Comparison of ENCODE assay signal across 14 cellular contexts in genomic region chr7:47759056-47759706, GRCh38.
DNase-seq lines count a peak whose midpoint lies in the region; ATAC-seq and TF ChIP-seq lines count a peak whose summit lies in the region.
"Had no signal": no experiment of that assay in that cellular context is flagged by ENCODE, and none has a peak within 500 bp of the region (broad histone marks: within the 10 kb centered on the region; RNA-seq: fewer than 3 reads in every experiment).

No MANE protein-coding gene starts in this region.

- intact Hi-C loops in ovary (cut with DNase I) = no loop called here

- H3K4me3 ChIP-seq in hepatocyte (no peak overlapping the region), upper lobe of left lung (no peak overlapping the region), ovary (no peak overlapping the region)
- H3K4me3 ChIP-seq: left ventricle myocardium inferior had no signal

- no peaks in the 10 kb centered on the region for H3K27me3 ChIP-seq in hepatocyte
- H3K27me3 ChIP-seq in upper lobe of left lung = no peaks in the 10 kb centered on the region
- H3K27me3 ChIP-seq in ovary = no peaks in the 10 kb centered on the region

- TF ChIP-seq POLR2A in upper lobe of left lung (IDR thresholded peaks at IDR 0.05) = no peak
- no peak for TF ChIP-seq POLR2A in ovary (IDR thresholded peaks at IDR 0.05)

- H3K79me2 ChIP-seq in hepatocyte = no peaks in the 10 kb centered on the region

- H4K20me1 ChIP-seq in hepatocyte (ENCODE audit: insufficient read depth, poor library complexity, severe bottlenecking) = no peaks in the 10 kb centered on the region

- H3K9me3 ChIP-seq in hepatocyte (ENCODE audit: low read depth) = no peaks in the 10 kb centered on the region
- H3K9me3 ChIP-seq in upper lobe of left lung = no peaks in the 10 kb centered on the region
- no peaks in the 10 kb centered on the region for H3K9me3 ChIP-seq in ovary
- H3K9me3 ChIP-seq: left ventricle myocardium inferior had no signal

- H3K27ac ChIP-seq in angular gyrus (ENCODE audit: low read depth, low read length) = peak overlapping the region; percentile 89
- H3K27ac ChIP-seq in hepatocyte = peak overlapping the region; percentile 93
- peak overlapping the region in 3 of 4 donors; percentile 67 to 72 (median 71) for H3K27ac ChIP-seq in upper lobe of left lung
- H3K27ac ChIP-seq in ovary = no peak overlapping the region

- TF ChIP-seq CTCF in hepatocyte (IDR thresholded peaks at IDR 0.05; ENCODE audit: poor library complexity) (no peak), upper lobe of left lung (IDR thresholded peaks at IDR 0.05) (no peak), ovary (IDR thresholded peaks at IDR 0.05) (peak in 1 of 3 donors; percentile 14)

- no peak for TF ChIP-seq EP300 in upper lobe of left lung (IDR thresholded peaks at IDR 0.05)
- TF ChIP-seq EP300 in ovary (IDR thresholded peaks at IDR 0.05) = no peak

- no peaks in the 10 kb centered on the region for H3K9me2 ChIP-seq in hepatocyte (replicated peaks; ENCODE audit: insufficient read depth)

- no peaks in the 10 kb centered on the region for H3K36me3 ChIP-seq in hepatocyte (replicated peaks; ENCODE audit: insufficient read depth, low read depth)
- no peaks in the 10 kb centered on the region for H3K36me3 ChIP-seq in upper lobe of left lung
- H3K36me3 ChIP-seq in ovary = no peaks in the 10 kb centered on the region
- H3K36me3 ChIP-seq: left ventricle myocardium inferior had no signal

- H3K4me2 ChIP-seq in hepatocyte = no peak overlapping the region

- WGBS in hepatocyte (ENCODE audit: low lambda C conversion rate, missing lambda C conversion rate) = 92% methylated on average over 4 of the region's 4 CpGs
- 90 to 92% methylated on average over 4 of the region's 4 CpGs for WGBS in upper lobe of left lung, 2 donors
- 93 to 96% (median 93%) methylated on average over 4 of the region's 4 CpGs for WGBS in ovary, 3 donors

- DNase-seq in NCI-H82 (lab: John Stamatoyannopoulos, UW) = peak; percentile 14
- no peak for DNase-seq in NCI-H82 treated with DMSO at 0.1 percent for 48 hours (lab: John Stamatoyannopoulos, UW; ENCODE audit: unreplicated experiment)
- no peak for DNase-seq in hepatocyte (ENCODE audit: low spot score)
- DNase-seq in upper lobe of left lung = no peak
- no peak for DNase-seq in ovary
- DNase-seq: 8988T; activated CD4-positive, alpha-beta memory T cell treated with anti-CD3 and anti-CD28 coated beads, Interleukin-2, amount 10 ng/mL, durations not matched to agents 7 days and 5 days; activated naive CD8-positive, alpha-beta T cell treated with anti-CD3 and anti-CD28 coated beads, Interleukin-2, amount 50 U/mL, for 24 hours; left ventricle myocardium inferior; NCI-H774 had no signal

- ATAC-seq in upper lobe of left lung (ENCODE audit: low FRiP score in 2 of 2) (no peak), HG03378 (IDR thresholded peaks at IDR 0.05; ENCODE audit: unreplicated experiment) (no peak), GM21619 (IDR thresholded peaks at IDR 0.05; ENCODE audit: unreplicated experiment) (no peak)
- ATAC-seq: activated naive CD8-positive, alpha-beta T cell treated with anti-CD3 and anti-CD28 coated beads, Interleukin-2, amount 50 U/mL, for 24 hours; esophagus mucosa had no signal

- H3K4me1 ChIP-seq in hepatocyte (ENCODE audit: insufficient read depth) (peaks cover 42% of the 10 kb centered on the region), upper lobe of left lung (peaks cover 0 to 3% (median 0%) of the 10 kb centered on the region in 4 donors), ovary (ENCODE audit: insufficient read depth) (peaks cover 14% of the 10 kb centered on the region)

- no peak overlapping the region for H2AFZ ChIP-seq in hepatocyte

Comparison
In these comparisons a context has a peak if more than half of its experiments do, and no peak if none do; other contexts are left out.
1. H3K27ac ChIP-seq: peak in angular gyrus (single experiment), hepatocyte (single experiment) and upper lobe of left lung (3 of 4); none in ovary (0 of 2).